Comparison of ENCODE assay signal across 1 cellular context in genomic region chr5:138177936-138178515, GRCh38.
TF ChIP-seq lines count a peak whose summit lies in the region.

No MANE protein-coding gene starts in this region.

TF ChIP-seq in K562, 482 proteins besides CTCF, POLR2A, EP300 and RAD21 (continues in another document):
- no peak for TF ChIP-seq TAF7 (tag; IDR thresholded peaks at IDR 0.05)
- no peak for TF ChIP-seq E2F6 (IDR thresholded peaks at IDR 0.05; ENCODE audit: borderline replicate concordance in 1 of 2, extremely low read depth in 1 of 2, insufficient read depth in 1 of 2, insufficient read length in 1 of 2, low read depth in 1 of 2, low read length in 1 of 2, poor library complexity in 1 of 2, severe bottlenecking in 1 of 2)
- 0 out of 2 replicates have a peak, but pooled peaks have one; percentile 14 for TF ChIP-seq SMAD4 (CRISPR knock-in tag; conservative IDR thresholded peaks at IDR 0.05)
- TF ChIP-seq THRA (IDR thresholded peaks at IDR 0.05), result no peak
- TF ChIP-seq NEUROD1 (IDR thresholded peaks at IDR 0.05; ENCODE audit: borderline replicate concordance, low read depth, low read length, partially characterized antibody), result no peak
- 0 out of 2 replicates have a peak, but pooled peaks have one; percentile 15 for TF ChIP-seq SIN3B (IDR thresholded peaks at IDR 0.05; ENCODE audit: low read depth)
- TF ChIP-seq RHOXF2B (CRISPR knock-in tag; conservative IDR thresholded peaks at IDR 0.05), result no peak
- TF ChIP-seq CBX3 (IDR thresholded peaks at IDR 0.05; ENCODE audit: borderline replicate concordance in 1 of 2, low read length in 2 of 2), result no peak
- TF ChIP-seq MAFG (tag; conservative IDR thresholded peaks at IDR 0.05), result no peak
- TF ChIP-seq HMG20B (CRISPR knock-in tag; IDR thresholded peaks at IDR 0.05), result no peak
- no peak for TF ChIP-seq BRCA1 (IDR thresholded peaks at IDR 0.05)
- TF ChIP-seq BRCA1 (CRISPR knock-in tag; IDR thresholded peaks at IDR 0.05), result no peak
- TF ChIP-seq BRD4 (IDR thresholded peaks at IDR 0.05), result peak; percentile 73; the same call in 1 of the 2 replicates
- TF ChIP-seq TFAM (CRISPR knock-in tag; conservative IDR thresholded peaks at IDR 0.05), result no peak
- TF ChIP-seq PREB (CRISPR knock-in tag; IDR thresholded peaks at IDR 0.05), result 0 out of 2 replicates have a peak, but pooled peaks have one; percentile 67
- peak; percentile 87 to 94 for TF ChIP-seq FOXK2 (conservative IDR thresholded peaks at IDR 0.05 in 1 of 2, IDR thresholded peaks at IDR 0.05 in 1 of 2; ENCODE audit: low read depth in 2 of 2)
- no peak for TF ChIP-seq SUPT5H (IDR thresholded peaks at IDR 0.05)
- TF ChIP-seq DACH1 (IDR thresholded peaks at IDR 0.05; ENCODE audit: partially characterized antibody), result no peak
- TF ChIP-seq CHD1 (IDR thresholded peaks at IDR 0.05; ENCODE audit: low read length), result peak; percentile 89
- no peak for TF ChIP-seq RERE (CRISPR knock-in tag; IDR thresholded peaks at IDR 0.05; ENCODE audit: borderline replicate concordance)
- TF ChIP-seq TAL1 (IDR thresholded peaks at IDR 0.05), result no peak
- TF ChIP-seq ZNF395 (CRISPR knock-in tag; IDR thresholded peaks at IDR 0.05), result no peak
- no peak for TF ChIP-seq ZNF551 (CRISPR knock-in tag; IDR thresholded peaks at IDR 0.05)
- TF ChIP-seq AFF4 (CRISPR knock-in tag; IDR thresholded peaks at IDR 0.05), result peak; percentile 84
- peak in 1 of 2 experiments; percentile 41; a peak in 2 of 4 replicates for TF ChIP-seq MAZ (CRISPR knock-in tag; conservative IDR thresholded peaks at IDR 0.05 in 1 of 2, IDR thresholded peaks at IDR 0.05 in 1 of 2)
- peak in 1 of 2 experiments; percentile 26; a peak in 1 of 4 replicates for TF ChIP-seq MNT (conservative IDR thresholded peaks at IDR 0.05)
- peak; percentile 28; the same call in 1 of the 2 replicates for TF ChIP-seq SMARCE1 (IDR thresholded peaks at IDR 0.05)
- TF ChIP-seq STAG1 (CRISPR knock-in tag; IDR thresholded peaks at IDR 0.05; ENCODE audit: borderline replicate concordance), result no peak
- no peak for TF ChIP-seq NFRKB (IDR thresholded peaks at IDR 0.05; ENCODE audit: low read depth)
- TF ChIP-seq NKRF (IDR thresholded peaks at IDR 0.05; ENCODE audit: borderline replicate concordance), result peak; percentile 71; the same call in 1 of the 2 replicates
- 0 out of 2 replicates have a peak, but pooled peaks have one; percentile 10 for TF ChIP-seq RB1 (IDR thresholded peaks at IDR 0.05; ENCODE audit: low read depth)
- no peak for TF ChIP-seq CREB3 (tag; conservative IDR thresholded peaks at IDR 0.05; ENCODE audit: low read depth)
- TF ChIP-seq SMAD2 (IDR thresholded peaks at IDR 0.05; ENCODE audit: low read depth, low read length), result no peak
- peak; percentile 34; the same call in 1 of the 2 replicates for TF ChIP-seq ZBTB7A (IDR thresholded peaks at IDR 0.05; ENCODE audit: borderline replicate concordance, control insufficient read depth, low read depth, low read length)
- no peak for TF ChIP-seq NR1H2 (CRISPR knock-in tag; IDR thresholded peaks at IDR 0.05)
- TF ChIP-seq SAP30 (IDR thresholded peaks at IDR 0.05; ENCODE audit: borderline replicate concordance, insufficient read depth, low read depth, low read length, poor library complexity, severe bottlenecking), result peak; percentile 76
- TF ChIP-seq ZNF263 (CRISPR knock-in tag; IDR thresholded peaks at IDR 0.05; ENCODE audit: borderline replicate concordance), result 0 out of 2 replicates have a peak, but pooled peaks have one; percentile 8
- 0 out of 2 replicates have a peak, but pooled peaks have one; percentile 67 for TF ChIP-seq LCOR (CRISPR knock-in tag; IDR thresholded peaks at IDR 0.05)
- TF ChIP-seq FUS (optimal IDR thresholded peaks at IDR 0.05; ENCODE audit: low read depth, low read length), result no peak
- TF ChIP-seq ZNF696 (CRISPR knock-in tag; conservative IDR thresholded peaks at IDR 0.05), result no peak
- no peak for TF ChIP-seq RBM14 (IDR thresholded peaks at IDR 0.05; ENCODE audit: borderline replicate concordance, insufficient read depth, low read depth, low read length)
- TF ChIP-seq ELF4 (CRISPR knock-in tag; IDR thresholded peaks at IDR 0.05), result no peak
- no peak for TF ChIP-seq MYBL2 (IDR thresholded peaks at IDR 0.05; ENCODE audit: low read depth)
- no peak for TF ChIP-seq MYBL2 (CRISPR knock-in tag; IDR thresholded peaks at IDR 0.05; ENCODE audit: borderline replicate concordance)
